Comparison of ENCODE assay signal across 13 cellular contexts in the genomic region with DNA sequence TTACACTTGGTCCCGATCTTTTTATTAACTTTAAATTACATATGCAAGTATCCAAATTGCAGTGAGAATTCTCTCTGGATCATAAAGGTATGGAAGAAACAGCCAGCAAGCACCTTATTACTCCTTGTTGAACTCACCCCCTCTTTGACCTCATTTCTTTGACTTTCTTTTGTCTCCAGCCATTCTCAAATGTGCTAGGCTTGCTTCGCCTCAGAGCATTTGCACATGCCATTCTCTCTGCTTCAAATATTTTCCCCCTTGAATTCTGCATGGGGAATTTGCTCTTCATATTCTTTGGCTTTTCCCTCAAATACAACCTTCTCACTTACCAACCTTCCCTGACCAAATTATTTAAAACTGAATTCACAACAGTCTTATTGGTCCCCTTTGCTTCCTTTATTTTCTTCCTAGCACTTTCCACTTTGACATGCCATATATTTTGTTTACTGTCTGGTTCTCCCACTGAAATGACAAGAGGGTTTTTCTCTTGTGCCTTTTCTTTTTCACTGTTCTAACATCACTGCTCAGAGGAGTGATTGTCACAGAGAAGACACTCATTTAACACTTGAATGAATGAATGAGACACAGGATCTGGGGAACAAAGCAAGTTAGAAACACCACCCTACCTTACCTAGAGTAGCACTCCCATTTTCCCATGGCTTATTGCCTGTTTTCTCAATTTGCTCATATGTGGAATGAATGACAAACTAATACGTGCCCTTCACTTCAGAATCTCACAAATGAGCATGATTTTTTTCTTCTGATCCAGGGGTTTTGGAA. TPM values are rescaled to one million over a fixed set of nuclear protein-coding genes. Genes with fewer than 3 reads are reported as not detected.
A peak's percentile ranks its signal among the peaks of the same experiment; 100 is the strongest.
DNase-seq lines count a peak whose midpoint lies in the region; ATAC-seq and TF ChIP-seq lines count a peak whose summit lies in the region.
"Had no signal": no experiment of that assay in that cellular context is flagged by ENCODE, and none has a peak within 500 bp of the region (broad histone marks: within the 10 kb centered on the region; RNA-seq: fewer than 3 reads in every experiment).

No MANE protein-coding gene starts in this region.

- intact Hi-C loops in CD4-positive, alpha-beta T cell (cut with DNase I, micrococcal nuclease) = loop anchor here in 1 of 2 experiments (2.0 kb wide), 1 partner anchor 42 kb away; no protein-coding TSS in a partner anchor

- CTCF ChIA-PET in CD4-positive, alpha-beta T cell (lab: Charles Lee) = no interaction called here

- peak overlapping the region; percentile 89 for H3K4me2 ChIP-seq in GM23338

- H4K20me1 ChIP-seq in GM23338 (replicated peaks; ENCODE audit: insufficient read depth) = no peaks in the 10 kb centered on the region

- ATAC-seq in CD4-positive, alpha-beta T cell (ENCODE audit: poor library complexity) = no peak
- no peak for ATAC-seq in GM23338
- ATAC-seq in activated T-helper 17 cell treated with anti-CD3 and anti-CD28 coated beads, Interleukin-2, amount 50 U/mL, for 72 hours (replicated peaks) = no peak
- no peak for ATAC-seq in GM19328 (IDR thresholded peaks at IDR 0.05; ENCODE audit: unreplicated experiment)
- ATAC-seq: Panc1 had no signal

- no peaks in the 10 kb centered on the region for H3K36me3 ChIP-seq in GM23338 (ENCODE audit: insufficient read depth)
- H3K36me3 ChIP-seq: suprapubic skin had no signal

- H3K9me3 ChIP-seq in CD4-positive, alpha-beta T cell (ENCODE audit: control insufficient read depth, low read length) = no peaks in the 10 kb centered on the region
- H3K9me3 ChIP-seq: suprapubic skin had no signal

- peak overlapping the region; percentile 70; the same call in 1 of the 2 replicates for H2AFZ ChIP-seq in GM23338

- H3K27ac ChIP-seq in CD4-positive, alpha-beta T cell (ENCODE audit: low read depth, low read length) = no peak overlapping the region
- H3K27ac ChIP-seq in GM23338 (ENCODE audit: low read depth) = peak overlapping the region; percentile 92; the same call in 1 of the 2 replicates

- peak overlapping the region; percentile 88 for H3K4me3 Mint-ChIP-seq in CD4-positive, alpha-beta T cell
- H3K4me3 Mint-ChIP-seq in GM23338 = peak overlapping the region; percentile 87; the same call in 2 of the 3 replicates
- peak overlapping the region; percentile 82 for H3K4me3 Mint-ChIP-seq in activated T-helper 17 cell treated with anti-CD3 and anti-CD28 coated beads, Interleukin-2, amount 50 U/mL, for 72 hours
- peak overlapping the region; percentile 86 to 99 (median 87) for H3K4me3 Mint-ChIP-seq in nephron

- no peak for TF ChIP-seq CTCF in CD4-positive, alpha-beta T cell (IDR thresholded peaks at IDR 0.05)
- TF ChIP-seq CTCF in GM23338 (conservative IDR thresholded peaks at IDR 0.05; ENCODE audit: low read depth in 2 of 2) (no peak), nephron (IDR thresholded peaks at IDR 0.05; ENCODE audit: unreplicated experiment in 3 of 3) (no peak)

- H3K27me3 Mint-ChIP-seq in CD4-positive, alpha-beta T cell = peaks cover 10% of the 10 kb centered on the region
- H3K27me3 Mint-ChIP-seq in GM23338 (ENCODE audit: insufficient read depth, low read depth, poor library complexity) (peaks cover 5% of the 10 kb centered on the region), nephron (ENCODE audit: low read depth) (no peaks in the 10 kb centered on the region)
- H3K27me3 Mint-ChIP-seq in activated T-helper 17 cell treated with anti-CD3 and anti-CD28 coated beads, Interleukin-2, amount 50 U/mL, for 72 hours = peaks cover under 1% of the 10 kb centered on the region

- no peaks in the 10 kb centered on the region for H3K9me2 ChIP-seq in GM23338 (ENCODE audit: insufficient read depth)

- H3K27ac Mint-ChIP-seq in CD4-positive, alpha-beta T cell = peak overlapping the region; percentile 98
- H3K27ac Mint-ChIP-seq in GM23338 (0 out of 2 replicates have a peak overlapping the region, but pooled peaks have one; percentile 95), nephron (peak overlapping the region; percentile 95 to 100 (median 97))
- no peak overlapping the region for H3K27ac Mint-ChIP-seq in activated T-helper 17 cell treated with anti-CD3 and anti-CD28 coated beads, Interleukin-2, amount 50 U/mL, for 72 hours

- no peaks in the 10 kb centered on the region for H3K27me3 ChIP-seq in CD4-positive, alpha-beta T cell (ENCODE audit: control insufficient read depth, insufficient read depth, low read length)
- no peaks in the 10 kb centered on the region; the same call in 1 of the 2 replicates for H3K27me3 ChIP-seq in GM23338 (ENCODE audit: insufficient read depth)
- H3K27me3 ChIP-seq: suprapubic skin had no signal

- peaks cover 9% of the 10 kb centered on the region for H3K36me3 Mint-ChIP-seq in CD4-positive, alpha-beta T cell (ENCODE audit: low read depth)
- peaks cover 3% of the 10 kb centered on the region for H3K36me3 Mint-ChIP-seq in GM23338 (ENCODE audit: low read depth)
- no peaks in the 10 kb centered on the region for H3K36me3 Mint-ChIP-seq in activated T-helper 17 cell treated with anti-CD3 and anti-CD28 coated beads, Interleukin-2, amount 50 U/mL, for 72 hours (ENCODE audit: low read depth)
- peaks cover 10% of the 10 kb centered on the region for H3K36me3 Mint-ChIP-seq in nephron (ENCODE audit: low read depth)

- peaks cover 30% of the 10 kb centered on the region for H3K79me2 ChIP-seq in GM23338 (replicated peaks; ENCODE audit: insufficient read depth)

- no peak for DNase-seq in CD4-positive, alpha-beta T cell
- DNase-seq in GM23338 (ENCODE audit: low spot score) (no peak), NOMO-1 treated with dmso at 0.1 percent for 144 hours (lab: John Stamatoyannopoulos, UW; ENCODE audit: unreplicated experiment) (no peak), NOMO-1 treated with DMSO at 0.1 percent for 48 hours (lab: John Stamatoyannopoulos, UW; ENCODE audit: unreplicated experiment) (no peak)
- DNase-seq: activated gamma-delta T cell, mesendoderm, NCI-H187 treated with DMSO at 0.1 percent for 48 hours, nucleus accumbens had no signal

- POLR2A ChIA-PET in CD4-positive, alpha-beta T cell (lab: Charles Lee) = interaction anchor here (2.5 kb wide), 1 partner anchor 79 kb away, joined by 15 read pairs; a partner anchor contains a TSS

- peaks cover 23% of the 10 kb centered on the region for H3K4me1 ChIP-seq in GM23338 (ENCODE audit: insufficient read depth)

- peaks cover 34% of the 10 kb centered on the region for H3K4me1 Mint-ChIP-seq in CD4-positive, alpha-beta T cell (ENCODE audit: low read depth)
- H3K4me1 Mint-ChIP-seq in GM23338 = peaks cover 35% of the 10 kb centered on the region
- peaks cover 11% of the 10 kb centered on the region for H3K4me1 Mint-ChIP-seq in activated T-helper 17 cell treated with anti-CD3 and anti-CD28 coated beads, Interleukin-2, amount 50 U/mL, for 72 hours
- H3K4me1 Mint-ChIP-seq in nephron = peaks cover 30% of the 10 kb centered on the region

- no peaks in the 10 kb centered on the region for H3F3A ChIP-seq in GM23338 (replicated peaks; ENCODE audit: low read depth)

- H3K9me3 Mint-ChIP-seq in CD4-positive, alpha-beta T cell = no peaks in the 10 kb centered on the region
- H3K9me3 Mint-ChIP-seq in GM23338 = no peaks in the 10 kb centered on the region
- H3K9me3 Mint-ChIP-seq in activated T-helper 17 cell treated with anti-CD3 and anti-CD28 coated beads, Interleukin-2, amount 50 U/mL, for 72 hours = no peaks in the 10 kb centered on the region
- H3K9me3 Mint-ChIP-seq in nephron = no peaks in the 10 kb centered on the region

- no peak overlapping the region for H3K4me3 ChIP-seq in GM23338

TF ChIP-seq in GM23338, 12 proteins besides CTCF, POLR2A, EP300 and RAD21 (continues in another document):
- no peak for TF ChIP-seq ZNF331 (CRISPR knock-in tag; IDR thresholded peaks at IDR 0.05; ENCODE audit: low read depth)
- no peak for TF ChIP-seq ZNF114 (CRISPR knock-in tag; IDR thresholded peaks at IDR 0.05)
- no peak for TF ChIP-seq EZH2phosphoT487 (IDR thresholded peaks at IDR 0.05; ENCODE audit: unreplicated experiment)
- TF ChIP-seq, protein P1, sequence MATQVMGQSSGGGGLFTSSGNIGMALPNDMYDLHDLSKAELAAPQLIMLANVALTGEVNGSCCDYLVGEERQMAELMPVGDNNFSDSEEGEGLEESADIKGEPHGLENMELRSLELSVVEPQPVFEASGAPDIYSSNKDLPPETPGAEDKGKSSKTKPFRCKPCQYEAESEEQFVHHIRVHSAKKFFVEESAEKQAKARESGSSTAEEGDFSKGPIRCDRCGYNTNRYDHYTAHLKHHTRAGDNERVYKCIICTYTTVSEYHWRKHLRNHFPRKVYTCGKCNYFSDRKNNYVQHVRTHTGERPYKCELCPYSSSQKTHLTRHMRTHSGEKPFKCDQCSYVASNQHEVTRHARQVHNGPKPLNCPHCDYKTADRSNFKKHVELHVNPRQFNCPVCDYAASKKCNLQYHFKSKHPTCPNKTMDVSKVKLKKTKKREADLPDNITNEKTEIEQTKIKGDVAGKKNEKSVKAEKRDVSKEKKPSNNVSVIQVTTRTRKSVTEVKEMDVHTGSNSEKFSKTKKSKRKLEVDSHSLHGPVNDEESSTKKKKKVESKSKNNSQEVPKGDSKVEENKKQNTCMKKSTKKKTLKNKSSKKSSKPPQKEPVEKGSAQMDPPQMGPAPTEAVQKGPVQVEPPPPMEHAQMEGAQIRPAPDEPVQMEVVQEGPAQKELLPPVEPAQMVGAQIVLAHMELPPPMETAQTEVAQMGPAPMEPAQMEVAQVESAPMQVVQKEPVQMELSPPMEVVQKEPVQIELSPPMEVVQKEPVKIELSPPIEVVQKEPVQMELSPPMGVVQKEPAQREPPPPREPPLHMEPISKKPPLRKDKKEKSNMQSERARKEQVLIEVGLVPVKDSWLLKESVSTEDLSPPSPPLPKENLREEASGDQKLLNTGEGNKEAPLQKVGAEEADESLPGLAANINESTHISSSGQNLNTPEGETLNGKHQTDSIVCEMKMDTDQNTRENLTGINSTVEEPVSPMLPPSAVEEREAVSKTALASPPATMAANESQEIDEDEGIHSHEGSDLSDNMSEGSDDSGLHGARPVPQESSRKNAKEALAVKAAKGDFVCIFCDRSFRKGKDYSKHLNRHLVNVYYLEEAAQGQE (IDR thresholded peaks at IDR 0.05; ENCODE audit: unreplicated experiment) = no peak
- TF ChIP-seq JUNB (IDR thresholded peaks at IDR 0.05; ENCODE audit: unreplicated experiment) = no peak
- TF ChIP-seq NANOG (IDR thresholded peaks at IDR 0.05; ENCODE audit: borderline replicate concordance) = no peak

RNA-seq across cellular contexts. Expression of a gene that starts 1.4 kb away (rescaled TPM):
- total RNA-seq in CD4-positive, alpha-beta T cell = under 1 TPM; 0.78 to 0.85 TPM
- 6.6 and 10.2 TPM in 2 replicates for total RNA-seq in GM23338 (2014; rRNA removed; shearing (Covaris generic))
- polyA plus RNA-seq in GM23338 (2016; fragmentation: Nextera tagmentation; extraction: Ambion mirVana) = 4.8 and 5.7 TPM in 2 replicates
- 1 to 10 TPM; 6.4 to 6.9 TPM for total RNA-seq in activated T-helper 17 cell treated with anti-CD3 and anti-CD28 coated beads, Interleukin-2, amount 50 U/mL, for 72 hours

RNA-seq across cellular contexts. Expression of a gene that starts 45.7 kb away (rescaled TPM):
- total RNA-seq in CD4-positive, alpha-beta T cell = 10 to 100 TPM; 23.3 to 27.3 TPM
- total RNA-seq in GM23338 (2014; rRNA removed; shearing (Covaris generic)) = 34.4 and 57.1 TPM in 2 replicates
- polyA plus RNA-seq in GM23338 (2016; fragmentation: Nextera tagmentation; extraction: Ambion mirVana) = 38.3 and 41.2 TPM in 2 replicates
- total RNA-seq in activated T-helper 17 cell treated with anti-CD3 and anti-CD28 coated beads, Interleukin-2, amount 50 U/mL, for 72 hours = 100 to 1,000 TPM; 103 to 108 TPM
